Comparison of ENCODE assay signal across 1 cellular context in the genomic region with DNA sequence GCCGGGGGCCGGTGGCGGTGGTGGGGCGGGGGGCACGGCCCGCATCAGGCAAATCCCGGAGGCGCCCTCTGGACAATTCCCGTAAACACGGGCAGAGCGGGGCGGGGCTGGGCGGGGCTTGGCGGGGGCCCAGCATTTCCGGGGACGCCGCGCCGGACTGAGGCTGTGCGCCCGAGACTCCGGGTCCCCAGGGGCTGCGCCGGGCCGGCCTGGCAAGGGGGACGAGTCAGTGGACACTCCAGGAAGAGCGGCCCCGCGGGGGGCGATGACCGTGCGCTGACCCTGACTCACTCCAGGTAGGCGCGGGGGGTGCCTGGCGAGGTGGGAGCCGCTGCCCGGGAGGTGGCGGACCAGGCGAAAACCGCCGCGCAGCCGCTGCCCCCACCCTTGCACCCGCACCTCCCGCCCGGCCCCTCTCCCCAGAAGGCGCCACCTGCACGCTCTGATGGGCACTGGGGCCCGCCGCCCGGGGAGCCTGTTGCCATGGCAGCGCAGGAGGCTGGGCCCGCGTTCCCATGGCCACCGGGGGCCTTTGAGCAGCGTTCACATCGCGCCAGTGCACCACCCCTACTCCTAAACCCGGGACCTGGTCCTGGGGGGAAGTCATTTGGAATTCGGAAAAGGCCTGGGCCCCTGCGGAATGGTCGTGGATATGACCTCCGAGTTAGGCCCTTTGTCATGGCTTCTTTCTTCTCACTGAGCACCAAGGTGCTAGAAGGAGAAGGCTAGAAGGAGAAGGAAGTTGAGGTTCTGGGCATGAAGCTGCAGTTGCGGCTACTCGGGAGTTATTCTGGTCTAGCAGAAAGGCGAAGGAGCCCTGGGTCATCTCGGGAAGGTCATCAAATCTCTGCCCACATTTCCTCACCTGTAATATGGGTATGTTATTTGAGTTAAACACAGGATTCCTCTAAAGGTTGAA.
A peak's percentile ranks its signal among the peaks of the same experiment; 100 is the strongest.
TF ChIP-seq lines count a peak whose summit lies in the region.

No MANE protein-coding gene starts in this region.

TF ChIP-seq in HepG2, 621 proteins besides CTCF, POLR2A, EP300 and RAD21 (continued from another document and continues in another):
- TF ChIP-seq, protein P1, sequence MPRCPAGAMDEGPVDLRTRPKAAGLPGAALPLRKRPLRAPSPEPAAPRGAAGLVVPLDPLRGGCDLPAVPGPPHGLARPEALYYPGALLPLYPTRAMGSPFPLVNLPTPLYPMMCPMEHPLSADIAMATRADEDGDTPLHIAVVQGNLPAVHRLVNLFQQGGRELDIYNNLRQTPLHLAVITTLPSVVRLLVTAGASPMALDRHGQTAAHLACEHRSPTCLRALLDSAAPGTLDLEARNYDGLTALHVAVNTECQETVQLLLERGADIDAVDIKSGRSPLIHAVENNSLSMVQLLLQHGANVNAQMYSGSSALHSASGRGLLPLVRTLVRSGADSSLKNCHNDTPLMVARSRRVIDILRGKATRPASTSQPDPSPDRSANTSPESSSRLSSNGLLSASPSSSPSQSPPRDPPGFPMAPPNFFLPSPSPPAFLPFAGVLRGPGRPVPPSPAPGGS (CRISPR knock-in tag; IDR thresholded peaks at IDR 0.05) = peak; percentile 67; the same call in 1 of the 2 replicates
- TF ChIP-seq ZNF501 (CRISPR knock-in tag; IDR thresholded peaks at IDR 0.05) = peak; percentile 61; the same call in 1 of the 2 replicates
- peak; percentile 83; the same call in 2 of the 3 replicates for TF ChIP-seq MXI1 (IDR thresholded peaks at IDR 0.05; ENCODE audit: borderline replicate concordance, low read depth, low read length)
- TF ChIP-seq ZNF766 (CRISPR knock-in tag; IDR thresholded peaks at IDR 0.05; ENCODE audit: borderline replicate concordance) = 0 out of 2 replicates have a peak, but pooled peaks have one; percentile 33
- no peak for TF ChIP-seq LCORL (IDR thresholded peaks at IDR 0.05)
- peak; percentile 27; the same call in 1 of the 2 replicates for TF ChIP-seq LCORL (CRISPR knock-in tag; IDR thresholded peaks at IDR 0.05)
- TF ChIP-seq, protein P2, sequence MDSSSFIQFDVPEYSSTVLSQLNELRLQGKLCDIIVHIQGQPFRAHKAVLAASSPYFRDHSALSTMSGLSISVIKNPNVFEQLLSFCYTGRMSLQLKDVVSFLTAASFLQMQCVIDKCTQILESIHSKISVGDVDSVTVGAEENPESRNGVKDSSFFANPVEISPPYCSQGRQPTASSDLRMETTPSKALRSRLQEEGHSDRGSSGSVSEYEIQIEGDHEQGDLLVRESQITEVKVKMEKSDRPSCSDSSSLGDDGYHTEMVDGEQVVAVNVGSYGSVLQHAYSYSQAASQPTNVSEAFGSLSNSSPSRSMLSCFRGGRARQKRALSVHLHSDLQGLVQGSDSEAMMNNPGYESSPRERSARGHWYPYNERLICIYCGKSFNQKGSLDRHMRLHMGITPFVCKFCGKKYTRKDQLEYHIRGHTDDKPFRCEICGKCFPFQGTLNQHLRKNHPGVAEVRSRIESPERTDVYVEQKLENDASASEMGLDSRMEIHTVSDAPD (CRISPR knock-in tag; IDR thresholded peaks at IDR 0.05) = 0 out of 2 replicates have a peak, but pooled peaks have one; percentile 45
- TF ChIP-seq ZNF790 (CRISPR knock-in tag; IDR thresholded peaks at IDR 0.05; ENCODE audit: borderline replicate concordance) = 0 out of 2 replicates have a peak, but pooled peaks have one; percentile 51
- TF ChIP-seq ERF (CRISPR knock-in tag; IDR thresholded peaks at IDR 0.05) = peak; percentile 66; the same call in 1 of the 2 replicates
- TF ChIP-seq, protein P3, sequence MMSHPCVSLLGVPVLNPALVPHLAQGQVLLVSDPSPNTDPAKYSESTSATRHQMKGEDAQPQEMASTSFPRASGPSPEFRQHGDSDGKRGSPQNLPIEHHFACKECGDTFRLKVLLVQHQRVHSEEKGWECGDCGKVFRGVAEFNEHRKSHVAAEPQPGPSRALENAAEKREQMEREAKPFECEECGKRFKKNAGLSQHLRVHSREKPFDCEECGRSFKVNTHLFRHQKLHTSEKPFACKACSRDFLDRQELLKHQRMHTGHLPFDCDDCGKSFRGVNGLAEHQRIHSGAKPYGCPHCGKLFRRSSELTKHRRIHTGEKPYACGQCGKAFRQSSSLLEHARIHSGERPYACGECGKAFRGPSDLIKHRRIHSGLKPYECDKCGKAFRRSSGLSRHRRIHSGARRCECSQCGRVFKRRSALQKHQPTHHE (CRISPR knock-in tag; IDR thresholded peaks at IDR 0.05; ENCODE audit: borderline replicate concordance) = peak; percentile 55; the same call in 1 of the 2 replicates
- TF ChIP-seq KLF13 (CRISPR knock-in tag; IDR thresholded peaks at IDR 0.05) = no peak
- TF ChIP-seq ISX (CRISPR knock-in tag; conservative IDR thresholded peaks at IDR 0.05) = 0 out of 2 replicates have a peak, but pooled peaks have one; percentile 43
- peak; percentile 84 for TF ChIP-seq MEIS2 (CRISPR knock-in tag; IDR thresholded peaks at IDR 0.05)
- TF ChIP-seq, protein P4, sequence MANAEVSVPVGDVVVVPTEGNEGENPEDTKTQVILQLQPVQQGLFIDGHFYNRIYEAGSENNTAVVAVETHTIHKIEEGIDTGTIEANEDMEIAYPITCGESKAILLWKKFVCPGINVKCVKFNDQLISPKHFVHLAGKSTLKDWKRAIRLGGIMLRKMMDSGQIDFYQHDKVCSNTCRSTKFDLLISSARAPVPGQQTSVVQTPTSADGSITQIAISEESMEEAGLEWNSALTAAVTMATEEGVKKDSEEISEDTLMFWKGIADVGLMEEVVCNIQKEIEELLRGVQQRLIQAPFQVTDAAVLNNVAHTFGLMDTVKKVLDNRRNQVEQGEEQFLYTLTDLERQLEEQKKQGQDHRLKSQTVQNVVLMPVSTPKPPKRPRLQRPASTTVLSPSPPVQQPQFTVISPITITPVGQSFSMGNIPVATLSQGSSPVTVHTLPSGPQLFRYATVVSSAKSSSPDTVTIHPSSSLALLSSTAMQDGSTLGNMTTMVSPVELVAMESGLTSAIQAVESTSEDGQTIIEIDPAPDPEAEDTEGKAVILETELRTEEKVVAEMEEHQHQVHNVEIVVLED (CRISPR knock-in tag; IDR thresholded peaks at IDR 0.05; ENCODE audit: borderline replicate concordance) = 0 out of 2 replicates have a peak, but pooled peaks have one; percentile 34
- TF ChIP-seq CBFB (CRISPR knock-in tag; IDR thresholded peaks at IDR 0.05) = peak; percentile 61; the same call in 1 of the 2 replicates
- TF ChIP-seq ZSCAN9 (CRISPR knock-in tag; IDR thresholded peaks at IDR 0.05; ENCODE audit: borderline replicate concordance) = peak; percentile 61; the same call in 1 of the 2 replicates
- 0 out of 2 replicates have a peak, but pooled peaks have one; percentile 16 for TF ChIP-seq ZNF460 (CRISPR knock-in tag; IDR thresholded peaks at IDR 0.05; ENCODE audit: borderline replicate concordance)
- TF ChIP-seq MAZ (IDR thresholded peaks at IDR 0.05; ENCODE audit: borderline replicate concordance, low read depth, low read length) = 0 out of 2 replicates have a peak, but pooled peaks have one; percentile 51
- TF ChIP-seq MAZ (CRISPR knock-in tag; IDR thresholded peaks at IDR 0.05; ENCODE audit: low read depth) = no peak; the same call in none of the 2 replicates
- peak; percentile 89; the same call in 1 of the 2 replicates for TF ChIP-seq ZNF879 (CRISPR knock-in tag; IDR thresholded peaks at IDR 0.05)
- 0 out of 2 replicates have a peak, but pooled peaks have one; percentile 29 for TF ChIP-seq ZNF205 (CRISPR knock-in tag; IDR thresholded peaks at IDR 0.05)
- TF ChIP-seq, protein P5, sequence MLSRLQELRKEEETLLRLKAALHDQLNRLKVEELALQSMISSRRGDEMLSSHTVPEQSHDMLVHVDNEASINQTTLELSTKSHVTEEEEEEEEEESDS (CRISPR knock-in tag; IDR thresholded peaks at IDR 0.05; ENCODE audit: borderline replicate concordance) = no peak
- peak; percentile 47; the same call in 1 of the 2 replicates for TF ChIP-seq ZSCAN12 (CRISPR knock-in tag; IDR thresholded peaks at IDR 0.05)
- TF ChIP-seq ZSCAN25 (CRISPR knock-in tag; IDR thresholded peaks at IDR 0.05) = 0 out of 2 replicates have a peak, but pooled peaks have one; percentile 36
- TF ChIP-seq GABPB1 (CRISPR knock-in tag; IDR thresholded peaks at IDR 0.05) = peak; percentile 93
- TF ChIP-seq, protein P6, sequence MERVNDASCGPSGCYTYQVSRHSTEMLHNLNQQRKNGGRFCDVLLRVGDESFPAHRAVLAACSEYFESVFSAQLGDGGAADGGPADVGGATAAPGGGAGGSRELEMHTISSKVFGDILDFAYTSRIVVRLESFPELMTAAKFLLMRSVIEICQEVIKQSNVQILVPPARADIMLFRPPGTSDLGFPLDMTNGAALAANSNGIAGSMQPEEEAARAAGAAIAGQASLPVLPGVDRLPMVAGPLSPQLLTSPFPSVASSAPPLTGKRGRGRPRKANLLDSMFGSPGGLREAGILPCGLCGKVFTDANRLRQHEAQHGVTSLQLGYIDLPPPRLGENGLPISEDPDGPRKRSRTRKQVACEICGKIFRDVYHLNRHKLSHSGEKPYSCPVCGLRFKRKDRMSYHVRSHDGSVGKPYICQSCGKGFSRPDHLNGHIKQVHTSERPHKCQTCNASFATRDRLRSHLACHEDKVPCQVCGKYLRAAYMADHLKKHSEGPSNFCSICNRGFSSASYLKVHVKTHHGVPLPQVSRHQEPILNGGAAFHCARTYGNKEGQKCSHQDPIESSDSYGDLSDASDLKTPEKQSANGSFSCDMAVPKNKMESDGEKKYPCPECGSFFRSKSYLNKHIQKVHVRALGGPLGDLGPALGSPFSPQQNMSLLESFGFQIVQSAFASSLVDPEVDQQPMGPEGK (CRISPR knock-in tag; IDR thresholded peaks at IDR 0.05) = peak; percentile 92
- TF ChIP-seq ETV5 (CRISPR knock-in tag; IDR thresholded peaks at IDR 0.05; ENCODE audit: borderline replicate concordance) = peak; percentile 59; the same call in 1 of the 2 replicates
- TF ChIP-seq, protein P7, sequence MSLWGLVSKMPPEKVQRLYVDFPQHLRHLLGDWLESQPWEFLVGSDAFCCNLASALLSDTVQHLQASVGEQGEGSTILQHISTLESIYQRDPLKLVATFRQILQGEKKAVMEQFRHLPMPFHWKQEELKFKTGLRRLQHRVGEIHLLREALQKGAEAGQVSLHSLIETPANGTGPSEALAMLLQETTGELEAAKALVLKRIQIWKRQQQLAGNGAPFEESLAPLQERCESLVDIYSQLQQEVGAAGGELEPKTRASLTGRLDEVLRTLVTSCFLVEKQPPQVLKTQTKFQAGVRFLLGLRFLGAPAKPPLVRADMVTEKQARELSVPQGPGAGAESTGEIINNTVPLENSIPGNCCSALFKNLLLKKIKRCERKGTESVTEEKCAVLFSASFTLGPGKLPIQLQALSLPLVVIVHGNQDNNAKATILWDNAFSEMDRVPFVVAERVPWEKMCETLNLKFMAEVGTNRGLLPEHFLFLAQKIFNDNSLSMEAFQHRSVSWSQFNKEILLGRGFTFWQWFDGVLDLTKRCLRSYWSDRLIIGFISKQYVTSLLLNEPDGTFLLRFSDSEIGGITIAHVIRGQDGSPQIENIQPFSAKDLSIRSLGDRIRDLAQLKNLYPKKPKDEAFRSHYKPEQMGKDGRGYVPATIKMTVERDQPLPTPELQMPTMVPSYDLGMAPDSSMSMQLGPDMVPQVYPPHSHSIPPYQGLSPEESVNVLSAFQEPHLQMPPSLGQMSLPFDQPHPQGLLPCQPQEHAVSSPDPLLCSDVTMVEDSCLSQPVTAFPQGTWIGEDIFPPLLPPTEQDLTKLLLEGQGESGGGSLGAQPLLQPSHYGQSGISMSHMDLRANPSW (CRISPR knock-in tag; IDR thresholded peaks at IDR 0.05; ENCODE audit: borderline replicate concordance) = no peak
- peak; percentile 83; the same call in 1 of the 2 replicates for TF ChIP-seq ZSCAN20 (CRISPR knock-in tag; IDR thresholded peaks at IDR 0.05; ENCODE audit: borderline replicate concordance)
- TF ChIP-seq, protein P8, sequence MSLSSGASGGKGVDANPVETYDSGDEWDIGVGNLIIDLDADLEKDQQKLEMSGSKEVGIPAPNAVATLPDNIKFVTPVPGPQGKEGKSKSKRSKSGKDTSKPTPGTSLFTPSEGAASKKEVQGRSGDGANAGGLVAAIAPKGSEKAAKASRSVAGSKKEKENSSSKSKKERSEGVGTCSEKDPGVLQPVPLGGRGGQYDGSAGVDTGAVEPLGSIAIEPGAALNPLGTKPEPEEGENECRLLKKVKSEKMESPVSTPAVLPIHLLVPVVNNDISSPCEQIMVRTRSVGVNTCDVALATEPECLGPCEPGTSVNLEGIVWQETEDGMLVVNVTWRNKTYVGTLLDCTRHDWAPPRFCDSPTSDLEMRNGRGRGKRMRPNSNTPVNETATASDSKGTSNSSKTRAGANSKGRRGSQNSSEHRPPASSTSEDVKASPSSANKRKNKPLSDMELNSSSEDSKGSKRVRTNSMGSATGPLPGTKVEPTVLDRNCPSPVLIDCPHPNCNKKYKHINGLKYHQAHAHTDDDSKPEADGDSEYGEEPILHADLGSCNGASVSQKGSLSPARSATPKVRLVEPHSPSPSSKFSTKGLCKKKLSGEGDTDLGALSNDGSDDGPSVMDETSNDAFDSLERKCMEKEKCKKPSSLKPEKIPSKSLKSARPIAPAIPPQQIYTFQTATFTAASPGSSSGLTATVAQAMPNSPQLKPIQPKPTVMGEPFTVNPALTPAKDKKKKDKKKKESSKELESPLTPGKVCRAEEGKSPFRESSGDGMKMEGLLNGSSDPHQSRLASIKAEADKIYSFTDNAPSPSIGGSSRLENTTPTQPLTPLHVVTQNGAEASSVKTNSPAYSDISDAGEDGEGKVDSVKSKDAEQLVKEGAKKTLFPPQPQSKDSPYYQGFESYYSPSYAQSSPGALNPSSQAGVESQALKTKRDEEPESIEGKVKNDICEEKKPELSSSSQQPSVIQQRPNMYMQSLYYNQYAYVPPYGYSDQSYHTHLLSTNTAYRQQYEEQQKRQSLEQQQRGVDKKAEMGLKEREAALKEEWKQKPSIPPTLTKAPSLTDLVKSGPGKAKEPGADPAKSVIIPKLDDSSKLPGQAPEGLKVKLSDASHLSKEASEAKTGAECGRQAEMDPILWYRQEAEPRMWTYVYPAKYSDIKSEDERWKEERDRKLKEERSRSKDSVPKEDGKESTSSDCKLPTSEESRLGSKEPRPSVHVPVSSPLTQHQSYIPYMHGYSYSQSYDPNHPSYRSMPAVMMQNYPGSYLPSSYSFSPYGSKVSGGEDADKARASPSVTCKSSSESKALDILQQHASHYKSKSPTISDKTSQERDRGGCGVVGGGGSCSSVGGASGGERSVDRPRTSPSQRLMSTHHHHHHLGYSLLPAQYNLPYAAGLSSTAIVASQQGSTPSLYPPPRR (CRISPR knock-in tag; IDR thresholded peaks at IDR 0.05; ENCODE audit: borderline replicate concordance) = peak; percentile 71; the same call in 1 of the 2 replicates
- TF ChIP-seq ATF7-NPFF (CRISPR knock-in tag; IDR thresholded peaks at IDR 0.05; ENCODE audit: low read depth) = peak; percentile 44; the same call in 1 of the 2 replicates
- TF ChIP-seq, protein P9, sequence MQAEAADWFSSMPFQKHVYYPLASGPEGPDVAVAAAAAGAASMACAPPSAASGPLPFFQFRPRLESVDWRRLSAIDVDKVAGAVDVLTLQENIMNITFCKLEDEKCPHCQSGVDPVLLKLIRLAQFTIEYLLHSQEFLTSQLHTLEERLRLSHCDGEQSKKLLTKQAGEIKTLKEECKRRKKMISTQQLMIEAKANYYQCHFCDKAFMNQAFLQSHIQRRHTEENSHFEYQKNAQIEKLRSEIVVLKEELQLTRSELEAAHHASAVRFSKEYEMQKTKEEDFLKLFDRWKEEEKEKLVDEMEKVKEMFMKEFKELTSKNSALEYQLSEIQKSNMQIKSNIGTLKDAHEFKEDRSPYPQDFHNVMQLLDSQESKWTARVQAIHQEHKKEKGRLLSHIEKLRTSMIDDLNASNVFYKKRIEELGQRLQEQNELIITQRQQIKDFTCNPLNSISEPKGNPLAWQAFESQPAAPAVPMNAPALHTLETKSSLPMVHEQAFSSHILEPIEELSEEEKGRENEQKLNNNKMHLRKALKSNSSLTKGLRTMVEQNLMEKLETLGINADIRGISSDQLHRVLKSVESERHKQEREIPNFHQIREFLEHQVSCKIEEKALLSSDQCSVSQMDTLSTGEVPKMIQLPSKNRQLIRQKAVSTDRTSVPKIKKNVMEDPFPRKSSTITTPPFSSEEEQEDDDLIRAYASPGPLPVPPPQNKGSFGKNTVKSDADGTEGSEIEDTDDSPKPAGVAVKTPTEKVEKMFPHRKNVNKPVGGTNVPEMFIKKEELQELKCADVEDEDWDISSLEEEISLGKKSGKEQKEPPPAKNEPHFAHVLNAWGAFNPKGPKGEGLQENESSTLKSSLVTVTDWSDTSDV (CRISPR knock-in tag; IDR thresholded peaks at IDR 0.05) = 0 out of 2 replicates have a peak, but pooled peaks have one; percentile 78
